Comparison of ENCODE assay signal across 29 cellular contexts in genomic region chr2:126406267-126406666, GRCh38.
"Had no signal": no experiment of that assay in that cellular context is flagged by ENCODE, and none has a peak within 500 bp of the region (broad histone marks: within the 10 kb centered on the region; RNA-seq: fewer than 3 reads in every experiment).

No MANE protein-coding gene starts in this region.

- H3K9me3 ChIP-seq: colonic mucosa, esophagus muscularis mucosa, esophagus squamous epithelium, gastrocnemius medialis, gastroesophageal sphincter, heart left ventricle, heart right ventricle had no signal

- ATAC-seq: effector memory CD8-positive, alpha-beta T cell; esophagus mucosa; foreskin keratinocyte; gastrocnemius medialis; gastroesophageal sphincter; heart left ventricle; heart right ventricle had no signal

- FAIRE-seq: colon, endometrium, endothelial cell of umbilical vein, frontal cortex had no signal

- DNase-seq: colonic mucosa; cortex of kidney; dermis blood vessel endothelial cell; dorsolateral prefrontal cortex; effector CD4-positive, alpha-beta T cell; effector CD8-positive, alpha-beta T cell; effector memory CD4-positive, alpha-beta T cell; effector memory CD8-positive, alpha-beta T cell; endodermal cell; erythroblast; esophagus squamous epithelium; foreskin fibroblast; foreskin keratinocyte; foreskin melanocyte; gastrocnemius medialis; glutamatergic neuron; head of caudate nucleus; heart left ventricle; heart right ventricle had no signal

- H3K4me2 ChIP-seq: hepatocyte had no signal

- H3K4me3 ChIP-seq: colonic mucosa, coronary artery, dorsolateral prefrontal cortex, esophagus muscularis mucosa, esophagus squamous epithelium, gastrocnemius medialis, gastroesophageal sphincter, heart left ventricle, heart right ventricle, hepatocyte had no signal

- H2AFZ ChIP-seq: hepatocyte had no signal

- H3K79me2 ChIP-seq: hepatocyte had no signal

- H3K4me1 ChIP-seq: colonic mucosa, esophagus muscularis mucosa, esophagus squamous epithelium, foreskin keratinocyte, gastrocnemius medialis, gastroesophageal sphincter, heart left ventricle, heart right ventricle had no signal

- H3K36me3 ChIP-seq: colonic mucosa, esophagus muscularis mucosa, esophagus squamous epithelium, gastrocnemius medialis, gastroesophageal sphincter, heart left ventricle, heart right ventricle had no signal

- H3K27me3 ChIP-seq: colonic mucosa, esophagus muscularis mucosa, esophagus squamous epithelium, foreskin keratinocyte, gastrocnemius medialis, gastroesophageal sphincter, heart left ventricle, heart right ventricle, hepatocyte had no signal

- H3K27ac ChIP-seq: colonic mucosa, coronary artery, dorsolateral prefrontal cortex, epithelial cell of prostate, esophagus muscularis mucosa, esophagus squamous epithelium, foreskin keratinocyte, gastrocnemius medialis, gastroesophageal sphincter, heart left ventricle, heart right ventricle, hepatocyte had no signal
